ENCODE assay signal across 17 cellular contexts in genomic region chr12:102063066-102063465, GRCh38. TPM values are rescaled to one million over a fixed set of nuclear protein-coding genes. Genes with fewer than 3 reads are reported as not detected.
DNase-seq lines count a peak whose midpoint lies in the region; ATAC-seq, FAIRE-seq and TF ChIP-seq lines count a peak whose summit lies in the region.
"Had no signal": no experiment of that assay in that cellular context is flagged by ENCODE, and none has a peak within 500 bp of the region (broad histone marks: within the 10 kb centered on the region; RNA-seq: fewer than 3 reads in every experiment).

No MANE protein-coding gene starts in this region.

- CTCF ChIA-PET in HepG2 (lab: Yijun Ruan, JAX; ENCODE audit: low intra/inter-chr PET ratio, low total read pairs) (no interaction called here), K562 (lab: Yijun Ruan, JAX; ENCODE audit: low intra/inter-chr PET ratio) (no interaction called here)

- H3K4me3 ChIP-seq in HepG2 (replicated peaks in 1 of 3; ENCODE audit: insufficient read depth in 1 of 3, low read depth in 2 of 3, low read length in 3 of 3) (no peak overlapping the region), right lobe of liver (no peak overlapping the region), K562 (no peak overlapping the region)
- H3K4me3 ChIP-seq: SK-N-MC had no signal

- H3K27me3 ChIP-seq in HepG2 (ENCODE audit: control insufficient read depth in 1 of 2, insufficient read depth in 2 of 2, low read length in 2 of 2): no peaks in the 10 kb centered on the region; a peak in 1 of 5 replicates
- H3K27me3 ChIP-seq in right lobe of liver: no peaks in the 10 kb centered on the region
- no peaks in the 10 kb centered on the region for H3K27me3 ChIP-seq in K562 (ENCODE audit: control insufficient read depth in 2 of 2, insufficient read depth in 2 of 2, low read length in 2 of 2)
- H3K27me3 ChIP-seq: heart left ventricle, MG63 had no signal

- POLR2A ChIA-PET in HepG2 (lab: Yijun Ruan, JAX) (no interaction called here), K562 (lab: Yijun Ruan, JAX) (interaction anchor here (0.7 kb wide), 1 partner anchor 24 kb away, joined by 3 read pairs; no protein-coding TSS in a partner anchor)

- intact Hi-C loops in HepG2 (cut with micrococcal nuclease; ENCODE audit: unreplicated experiment) (loop anchor here (5.0 kb wide), 1 partner anchor 116 kb away; no protein-coding TSS in a partner anchor), right lobe of liver (cut with DNase I) (no loop called here), K562 (cut with micrococcal nuclease) (loop anchor here (2.0 kb wide), 1 partner anchor 58 kb away; the partner anchor contains the start of genes NUP37 and PARPBP)

- H3K79me2 ChIP-seq in HepG2 (ENCODE audit: insufficient read depth, low read length) (no peaks in the 10 kb centered on the region), K562 (ENCODE audit: control insufficient read depth, insufficient read depth, low read length) (peaks cover 5% of the 10 kb centered on the region; the same call in 2 of the 3 replicates)

- ATAC-seq in HepG2: no peak
- no peak for ATAC-seq in right lobe of liver
- ATAC-seq in K562: peak; percentile 63
- ATAC-seq: activated CD8-positive, alpha-beta memory T cell treated with anti-CD3 and anti-CD28 coated beads, Interleukin-2, amount 10 ng/mL, durations not matched to agents 7 days and 5 days; heart left ventricle had no signal

- TF ChIP-seq EP300 in HepG2 (IDR thresholded peaks at IDR 0.05; ENCODE audit: low read depth in 2 of 2, low read length in 2 of 2) (no peak), HepG2 (CRISPR knock-in tag; IDR thresholded peaks at IDR 0.05; ENCODE audit: borderline replicate concordance) (no peak), K562 (IDR thresholded peaks at IDR 0.05; ENCODE audit: low read length) (no peak)

- H2AFZ ChIP-seq in HepG2 (ENCODE audit: low read length) (no peak overlapping the region), K562 (ENCODE audit: low read depth, low read length) (peak overlapping the region; percentile 96)

- no peaks in the 10 kb centered on the region for H3K9me1 ChIP-seq in K562 (ENCODE audit: control insufficient read depth, insufficient read depth, low read length)

- no peak overlapping the region for H3K9ac ChIP-seq in HepG2 (ENCODE audit: insufficient read depth, low read depth, low read length)
- H3K9ac ChIP-seq in K562 (ENCODE audit: insufficient read depth in 1 of 2, low read depth in 2 of 2, low read length in 2 of 2): no peak overlapping the region

- 71% methylated on average over 3 of the region's 3 CpGs for WGBS in HepG2 (ENCODE audit: low lambda C conversion rate)
- 93% methylated on average over 2 of the region's 3 CpGs for WGBS in right lobe of liver (ENCODE audit: insufficient coverage, low coverage, low lambda C conversion rate, missing lambda C conversion rate)
- WGBS in K562 (ENCODE audit: insufficient coverage, low coverage, missing lambda C conversion rate): 74% methylated on average over 3 of the region's 3 CpGs

- peak; percentile 35 for DNase-seq in HepG2 (ENCODE audit: low spot score)
- DNase-seq in right lobe of liver: no peak
- peak; percentile 73 for DNase-seq in NCI-H1048 (lab: John Stamatoyannopoulos, UW)
- DNase-seq in K562 (ENCODE audit: extremely low read depth in 1 of 4, low spot score in 3 of 4): peak in 2 of 4 experiments; percentile 34 to 54
- DNase-seq in stimulated activated naive CD4-positive, alpha-beta T cell (lab: John Stamatoyannopoulos, UW): no peak
- DNase-seq in cerebellar nuclear complex (lab: John Stamatoyannopoulos, UW): no peak
- no peak for DNase-seq in stimulated activated CD4-positive, alpha-beta T cell treated with anti-CD3 and anti-CD28 coated beads, Interleukin-2, amount 100 ng/mL, for 48 hours
- DNase-seq in NOMO-1 treated with DMSO at 0.1 percent for 48 hours (lab: John Stamatoyannopoulos, UW; ENCODE audit: unreplicated experiment): no peak
- DNase-seq: activated CD8-positive, alpha-beta memory T cell treated with anti-CD3 and anti-CD28 coated beads, Interleukin-2, amount 10 ng/mL, durations not matched to agents 7 days and 5 days; activated naive CD8-positive, alpha-beta T cell treated with anti-CD3 and anti-CD28 coated beads, Interleukin-2, amount 10 ng/mL, durations not matched to agents 7 days and 5 days; heart left ventricle; MG63; NCI-H510A treated with DMSO at 0.1 percent for 48 hours; psoas muscle had no signal

- TF ChIP-seq RAD21 in HepG2 (CRISPR knock-in tag; IDR thresholded peaks at IDR 0.05): no peak
- TF ChIP-seq RAD21 in K562 (CRISPR knock-in tag; conservative IDR thresholded peaks at IDR 0.05 in 1 of 2, IDR thresholded peaks at IDR 0.05 in 1 of 2): no peak

- H3K4me2 ChIP-seq in HepG2 (ENCODE audit: low read depth, low read length) (peak overlapping the region; percentile 77; the same call in 1 of the 2 replicates), K562 (ENCODE audit: insufficient read depth, low read length) (no peak overlapping the region)

- H4K20me1 ChIP-seq in HepG2 (ENCODE audit: insufficient read depth, low read length) (no peaks in the 10 kb centered on the region), K562 (replicated peaks; ENCODE audit: control insufficient read depth, insufficient read depth, low read length) (no peaks in the 10 kb centered on the region)

- TF ChIP-seq POLR2A in HepG2 (IDR thresholded peaks at IDR 0.05; ENCODE audit: insufficient read depth in 1 of 2, low read depth in 2 of 2, low read length in 2 of 2) (no peak), right lobe of liver (IDR thresholded peaks at IDR 0.05) (no peak), K562 (conservative IDR thresholded peaks at IDR 0.05) (no peak)

- H3K36me3 ChIP-seq in HepG2 (replicated peaks in 1 of 2; ENCODE audit: control insufficient read depth in 1 of 2, insufficient read depth in 2 of 2, low read length in 2 of 2): no peaks in the 10 kb centered on the region
- no peaks in the 10 kb centered on the region for H3K36me3 ChIP-seq in right lobe of liver
- H3K36me3 ChIP-seq in K562 (ENCODE audit: control insufficient read depth, insufficient read depth, low read length): no peaks in the 10 kb centered on the region
- H3K36me3 ChIP-seq: MG63 had no signal

- H3K27ac ChIP-seq in HepG2 (ENCODE audit: extremely low read length, insufficient read depth, low read length): no peak overlapping the region
- H3K27ac ChIP-seq in right lobe of liver: no peak overlapping the region
- H3K27ac ChIP-seq in K562 (ENCODE audit: extremely low read depth, low read depth, low read length): no peak overlapping the region
- H3K27ac ChIP-seq: heart left ventricle, psoas muscle, SK-N-MC had no signal

- in situ Hi-C loops in HepG2 (cut with HindIII; ENCODE audit: extremely low pct_ligation_motif_present, low pct_unique_long_range_greater_than_20kb) (no loop called here), K562 (cut with MboI) (no loop called here)

- TF ChIP-seq CTCF in HepG2 (CRISPR knock-in tag; IDR thresholded peaks at IDR 0.05) (no peak), right lobe of liver (IDR thresholded peaks at IDR 0.05) (no peak), K562 (IDR thresholded peaks at IDR 0.05 in 2 of 3, conservative IDR thresholded peaks at IDR 0.05 in 1 of 3; ENCODE audit: insufficient read depth in 2 of 3, low read depth in 1 of 3, low read length in 3 of 3) (no peak)

- FAIRE-seq in HepG2 (lab: Jason Lieb, UNC) (no peak), K562 (lab: Jason Lieb, UNC) (peak; percentile 72)
- FAIRE-seq: G401.6, H54 had no signal

- H3K4me1 ChIP-seq in HepG2 (ENCODE audit: insufficient read depth, low read length) (peaks cover 42% of the 10 kb centered on the region), right lobe of liver (peaks cover 0 to 4% (median 0%) of the 10 kb centered on the region in 4 donors), K562 (replicated peaks in 1 of 2; ENCODE audit: control insufficient read depth in 2 of 2, insufficient read depth in 2 of 2, low read length in 2 of 2) (peaks cover 0 to 8% of the 10 kb centered on the region in 2 experiments; a peak in 2 of 5 replicates)

- no peaks in the 10 kb centered on the region for H3K9me3 ChIP-seq in HepG2 (ENCODE audit: low read length)
- no peaks in the 10 kb centered on the region for H3K9me3 ChIP-seq in right lobe of liver
- H3K9me3 ChIP-seq in K562 (replicated peaks; ENCODE audit: control insufficient read depth, insufficient read depth, low read depth, low read length): no peaks in the 10 kb centered on the region
- H3K9me3 ChIP-seq: heart left ventricle, MG63, psoas muscle had no signal

- BruUV-seq in HepG2 (replicated peaks; lab: Mats Ljungman, UMichigan) (no TSS peak), K562 (replicated peaks; lab: Mats Ljungman, UMichigan) (no TSS peak)

RNA-seq across cellular contexts. Expression of gene WASHC3, which starts 1.3 kb away (rescaled TPM):
- total RNA-seq in HepG2 (2016; rRNA removed; fragmentation: Illumina TruSeq; extraction: Trizol): 32.7 and 40.5 TPM in 2 replicates
- 16.5 and 22.9 TPM in 2 replicates for total RNA-seq in HepG2 (2016; cell fraction: cytosol; rRNA removed; fragmentation: Illumina TruSeq; extraction: Trizol; ENCODE audit: low read depth)
- 32.7 and 45.6 TPM in 2 replicates for total RNA-seq in HepG2 (2016; cell fraction: insoluble cytoplasmic fraction; rRNA removed; fragmentation: Illumina TruSeq; extraction: Trizol)
- total RNA-seq in HepG2 (2016; cell fraction: membrane; rRNA removed; fragmentation: Illumina TruSeq; extraction: Trizol): 15.4 and 17.0 TPM in 2 replicates
- 23.2 and 28.9 TPM in 2 replicates for total RNA-seq in HepG2 (2016; cell fraction: nucleus; rRNA removed; fragmentation: Illumina TruSeq; extraction: Trizol)
- polyA plus RNA-seq in HepG2 (2011; rRNA removed): 36.0 and 47.3 TPM in 2 replicates
- polyA plus RNA-seq in HepG2 (2011; cell fraction: cytosol; rRNA removed): 26.2 and 34.9 TPM in 2 replicates
- 18.6 and 22.7 TPM in 2 replicates for polyA plus RNA-seq in HepG2 (2011; cell fraction: nucleus; rRNA removed)
- polyA plus RNA-seq in HepG2 (2012): 23.8 and 31.6 TPM in 2 replicates
- polyA plus RNA-seq in HepG2 (2016; cell fraction: cytosol; fragmentation: Illumina TruSeq; extraction: Trizol; ENCODE audit: low read depth): 13.0 and 15.0 TPM in 2 replicates
- polyA plus RNA-seq in HepG2 (2016; cell fraction: insoluble cytoplasmic fraction; fragmentation: Illumina TruSeq; extraction: Trizol; ENCODE audit: low read depth): 38.9 and 43.9 TPM in 2 replicates
- polyA plus RNA-seq in HepG2 (2016; cell fraction: membrane; fragmentation: Illumina TruSeq; extraction: Trizol; ENCODE audit: low read depth): 13.8 and 15.7 TPM in 2 replicates
- polyA plus RNA-seq in HepG2 (2016; cell fraction: nucleus; fragmentation: Illumina TruSeq; extraction: Trizol; ENCODE audit: insufficient read depth, low read depth): 24.6 and 25.4 TPM in 2 replicates
- 9.5 and 16.6 TPM in 2 replicates for polyA minus RNA-seq in HepG2 (2011; rRNA and poly(A)+ RNA removed; ENCODE audit: low replicate concordance)
- polyA minus RNA-seq in HepG2 (2011; cell fraction: cytosol; rRNA and poly(A)+ RNA removed): 14.0 and 14.1 TPM in 2 replicates
- 27.4 and 42.3 TPM in 2 replicates for polyA minus RNA-seq in HepG2 (2011; cell fraction: nucleus; rRNA and poly(A)+ RNA removed)
- total RNA-seq in right lobe of liver: 10 to 100 TPM; 13.0 to 35.3 (median 22.6) TPM
- total RNA-seq in K562 (2011; cell fraction: chromatin; rRNA removed; ENCODE audit: low replicate concordance): 5.7 and 16.7 TPM in 2 replicates
- total RNA-seq in K562 (2011; cell fraction: nucleolus; rRNA removed): 5.0 and 6.8 TPM in 2 replicates
- total RNA-seq in K562 (2011; cell fraction: nucleoplasm; rRNA removed): 4.5 and 9.2 TPM in 2 replicates
- total RNA-seq in K562 (2014; rRNA removed): 19.7 and 22.9 TPM in 2 replicates
- 27.5 and 33.4 TPM in 2 replicates for total RNA-seq in K562 (2014; rRNA removed; fragmentation: Illumina TruSeq; extraction: Trizol)
- 32.1 and 35.1 TPM in 2 replicates for total RNA-seq in K562 (2015; rRNA removed; fragmentation: Illumina TruSeq; extraction: Trizol)
- total RNA-seq in K562 (2021): 14.1 and 14.3 TPM in 2 replicates
- polyA plus RNA-seq in K562 (2011; rRNA removed): 43.5 and 52.9 TPM in 2 replicates
- 18.9 and 23.4 TPM in 2 replicates for polyA plus RNA-seq in K562 (2011; cell fraction: cytosol; rRNA removed)
- polyA plus RNA-seq in K562 (2011; cell fraction: nucleus; rRNA removed): 12.5 and 15.6 TPM in 2 replicates
- polyA plus RNA-seq in K562 (2012): 26.8 and 34.3 TPM in 2 replicates
- polyA plus RNA-seq in K562 (2014; fragmentation: Illumina TruSeq; extraction: Trizol): 49.3 and 54.4 TPM in 2 replicates
- 10 to 100 TPM; 67.9 to 74.9 TPM for polyA plus RNA-seq in K562 (2014; fragmentation: Nextera tagmentation; extraction: Ambion mirVana)
- 28.3 and 33.8 TPM in 2 replicates for polyA plus RNA-seq in K562 (2014; rRNA removed)
- 23.2 and 27.8 TPM in 2 replicates for polyA minus RNA-seq in K562 (2011; rRNA and poly(A)+ RNA removed)
- 14.1 and 14.6 TPM in 2 replicates for polyA minus RNA-seq in K562 (2011; cell fraction: cytosol; rRNA and poly(A)+ RNA removed)
- polyA minus RNA-seq in K562 (2011; cell fraction: nucleus; rRNA and poly(A)+ RNA removed): 7.1 and 15.3 TPM in 2 replicates

RNA-seq across cellular contexts. Expression of gene NUP37, which starts 56.8 kb away (rescaled TPM):
- total RNA-seq in HepG2 (2016; rRNA removed; fragmentation: Illumina TruSeq; extraction: Trizol) (80.1 and 130 TPM in 2 replicates), right lobe of liver (1 to 10 TPM; 5.6 to 9.9 (median 7.0) TPM), K562 (2014; rRNA removed) (68.2 and 72.2 TPM in 2 replicates), K562 (2014; rRNA removed; fragmentation: Illumina TruSeq; extraction: Trizol) (183 and 199 TPM in 2 replicates), K562 (2015; rRNA removed; fragmentation: Illumina TruSeq; extraction: Trizol) (135 and 144 TPM in 2 replicates), K562 (2021) (108 and 111 TPM in 2 replicates)
- 15.1 and 15.2 TPM in 2 replicates for total RNA-seq in HepG2 (2016; cell fraction: cytosol; rRNA removed; fragmentation: Illumina TruSeq; extraction: Trizol; ENCODE audit: low read depth)
- total RNA-seq in HepG2 (2016; cell fraction: insoluble cytoplasmic fraction; rRNA removed; fragmentation: Illumina TruSeq; extraction: Trizol): 78.2 and 135 TPM in 2 replicates
- total RNA-seq in HepG2 (2016; cell fraction: membrane; rRNA removed; fragmentation: Illumina TruSeq; extraction: Trizol): 20.5 and 22.4 TPM in 2 replicates
- 36.4 and 40.5 TPM in 2 replicates for total RNA-seq in HepG2 (2016; cell fraction: nucleus; rRNA removed; fragmentation: Illumina TruSeq; extraction: Trizol)
- polyA plus RNA-seq in HepG2 (2011; rRNA removed) (29.4 and 50.6 TPM in 2 replicates), K562 (2011; rRNA removed) (184 and 231 TPM in 2 replicates), K562 (2014; fragmentation: Illumina TruSeq; extraction: Trizol) (155 and 170 TPM in 2 replicates), K562 (2014; fragmentation: Nextera tagmentation; extraction: Ambion mirVana) (100 to 1,000 TPM; 355 to 429 TPM), K562 (2014; rRNA removed) (124 and 138 TPM in 2 replicates)
- 22.0 and 25.7 TPM in 2 replicates for polyA plus RNA-seq in HepG2 (2011; cell fraction: cytosol; rRNA removed)
- polyA plus RNA-seq in HepG2 (2011; cell fraction: nucleus; rRNA removed): 6.8 and 8.4 TPM in 2 replicates
- 35.0 and 41.4 TPM in 2 replicates for polyA plus RNA-seq in HepG2 (2012)
- polyA plus RNA-seq in HepG2 (2016; cell fraction: cytosol; fragmentation: Illumina TruSeq; extraction: Trizol; ENCODE audit: low read depth): 7.8 and 9.1 TPM in 2 replicates
- polyA plus RNA-seq in HepG2 (2016; cell fraction: insoluble cytoplasmic fraction; fragmentation: Illumina TruSeq; extraction: Trizol; ENCODE audit: low read depth): 103 and 119 TPM in 2 replicates
- polyA plus RNA-seq in HepG2 (2016; cell fraction: membrane; fragmentation: Illumina TruSeq; extraction: Trizol; ENCODE audit: low read depth): 11.8 and 14.2 TPM in 2 replicates
- 31.4 and 34.4 TPM in 2 replicates for polyA plus RNA-seq in HepG2 (2016; cell fraction: nucleus; fragmentation: Illumina TruSeq; extraction: Trizol; ENCODE audit: insufficient read depth, low read depth)
- 12.3 and 26.8 TPM in 2 replicates for polyA minus RNA-seq in HepG2 (2011; rRNA and poly(A)+ RNA removed; ENCODE audit: low replicate concordance)
- 19.5 and 23.4 TPM in 2 replicates for polyA minus RNA-seq in HepG2 (2011; cell fraction: cytosol; rRNA and poly(A)+ RNA removed)
- polyA minus RNA-seq in HepG2 (2011; cell fraction: nucleus; rRNA and poly(A)+ RNA removed): 22.0 and 28.2 TPM in 2 replicates
- total RNA-seq in K562 (2011; cell fraction: chromatin; rRNA removed; ENCODE audit: low replicate concordance): 31.2 and 57.8 TPM in 2 replicates
- total RNA-seq in K562 (2011; cell fraction: nucleolus; rRNA removed): 12.5 and 13.3 TPM in 2 replicates
- 32.1 and 42.8 TPM in 2 replicates for total RNA-seq in K562 (2011; cell fraction: nucleoplasm; rRNA removed)
- 46.1 and 98.3 TPM in 2 replicates for polyA plus RNA-seq in K562 (2011; cell fraction: cytosol; rRNA removed)
- 20.3 and 45.3 TPM in 2 replicates for polyA plus RNA-seq in K562 (2011; cell fraction: nucleus; rRNA removed)
- polyA plus RNA-seq in K562 (2012): 99.8 and 124 TPM in 2 replicates
- 156 and 162 TPM in 2 replicates for polyA minus RNA-seq in K562 (2011; rRNA and poly(A)+ RNA removed)
- 39.5 and 43.5 TPM in 2 replicates for polyA minus RNA-seq in K562 (2011; cell fraction: cytosol; rRNA and poly(A)+ RNA removed)
- 18.3 and 39.2 TPM in 2 replicates for polyA minus RNA-seq in K562 (2011; cell fraction: nucleus; rRNA and poly(A)+ RNA removed)

RNA-seq across cellular contexts. Expression of gene PARPBP, which starts 56.9 kb away (rescaled TPM):
- 28.4 and 43.3 TPM in 2 replicates for total RNA-seq in HepG2 (2016; rRNA removed; fragmentation: Illumina TruSeq; extraction: Trizol)
- 9.2 and 10.5 TPM in 2 replicates for total RNA-seq in HepG2 (2016; cell fraction: cytosol; rRNA removed; fragmentation: Illumina TruSeq; extraction: Trizol; ENCODE audit: low read depth)
- 27.2 and 43.8 TPM in 2 replicates for total RNA-seq in HepG2 (2016; cell fraction: insoluble cytoplasmic fraction; rRNA removed; fragmentation: Illumina TruSeq; extraction: Trizol)
- total RNA-seq in HepG2 (2016; cell fraction: membrane; rRNA removed; fragmentation: Illumina TruSeq; extraction: Trizol): 18.1 and 20.1 TPM in 2 replicates
- total RNA-seq in HepG2 (2016; cell fraction: nucleus; rRNA removed; fragmentation: Illumina TruSeq; extraction: Trizol): 42.1 and 44.8 TPM in 2 replicates
- 4.3 and 6.7 TPM in 2 replicates for polyA plus RNA-seq in HepG2 (2011; rRNA removed)
- polyA plus RNA-seq in HepG2 (2011; cell fraction: cytosol; rRNA removed): 1.8 and 2.8 TPM in 2 replicates
- polyA plus RNA-seq in HepG2 (2011; cell fraction: nucleus; rRNA removed): 6.8 and 6.9 TPM in 2 replicates
- 5.9 and 8.7 TPM in 2 replicates for polyA plus RNA-seq in HepG2 (2012)
- 5.9 and 6.6 TPM in 2 replicates for polyA plus RNA-seq in HepG2 (2016; cell fraction: cytosol; fragmentation: Illumina TruSeq; extraction: Trizol; ENCODE audit: low read depth)
- polyA plus RNA-seq in HepG2 (2016; cell fraction: insoluble cytoplasmic fraction; fragmentation: Illumina TruSeq; extraction: Trizol; ENCODE audit: low read depth): 36.8 and 38.0 TPM in 2 replicates
- 13.0 and 14.4 TPM in 2 replicates for polyA plus RNA-seq in HepG2 (2016; cell fraction: membrane; fragmentation: Illumina TruSeq; extraction: Trizol; ENCODE audit: low read depth)
- 24.2 and 25.3 TPM in 2 replicates for polyA plus RNA-seq in HepG2 (2016; cell fraction: nucleus; fragmentation: Illumina TruSeq; extraction: Trizol; ENCODE audit: insufficient read depth, low read depth)
- polyA minus RNA-seq in HepG2 (2011; rRNA and poly(A)+ RNA removed; ENCODE audit: low replicate concordance): 3.8 and 19.2 TPM in 2 replicates
- 2.5 and 3.9 TPM in 2 replicates for polyA minus RNA-seq in HepG2 (2011; cell fraction: cytosol; rRNA and poly(A)+ RNA removed)
- 33.8 and 47.3 TPM in 2 replicates for polyA minus RNA-seq in HepG2 (2011; cell fraction: nucleus; rRNA and poly(A)+ RNA removed)
- total RNA-seq in right lobe of liver: 1 to 10 TPM in 3 of 6 experiments, under 1 TPM in 3; 0.33 to 2.8 (median 0.91) TPM
- 36.7 and 128 TPM in 2 replicates for total RNA-seq in K562 (2011; cell fraction: chromatin; rRNA removed; ENCODE audit: low replicate concordance)
- 19.0 and 24.6 TPM in 2 replicates for total RNA-seq in K562 (2011; cell fraction: nucleolus; rRNA removed)
- 40.8 and 65.7 TPM in 2 replicates for total RNA-seq in K562 (2011; cell fraction: nucleoplasm; rRNA removed)
- total RNA-seq in K562 (2014; rRNA removed): 22.5 and 26.1 TPM in 2 replicates
- 62.5 and 66.7 TPM in 2 replicates for total RNA-seq in K562 (2014; rRNA removed; fragmentation: Illumina TruSeq; extraction: Trizol)
- 48.6 and 50.2 TPM in 2 replicates for total RNA-seq in K562 (2015; rRNA removed; fragmentation: Illumina TruSeq; extraction: Trizol)
- 30.1 and 30.4 TPM in 2 replicates for total RNA-seq in K562 (2021)
- 32.3 and 49.0 TPM in 2 replicates for polyA plus RNA-seq in K562 (2011; rRNA removed)
- polyA plus RNA-seq in K562 (2011; cell fraction: cytosol; rRNA removed): 4.4 and 11.2 TPM in 2 replicates
- 32.5 and 42.6 TPM in 2 replicates for polyA plus RNA-seq in K562 (2011; cell fraction: nucleus; rRNA removed)
- 21.7 and 26.3 TPM in 2 replicates for polyA plus RNA-seq in K562 (2012)
- 36.0 and 43.4 TPM in 2 replicates for polyA plus RNA-seq in K562 (2014; fragmentation: Illumina TruSeq; extraction: Trizol)
- 10 to 100 TPM; 56.2 to 59.1 TPM for polyA plus RNA-seq in K562 (2014; fragmentation: Nextera tagmentation; extraction: Ambion mirVana)
- polyA plus RNA-seq in K562 (2014; rRNA removed): 29.6 and 30.4 TPM in 2 replicates
- 59.5 and 64.2 TPM in 2 replicates for polyA minus RNA-seq in K562 (2011; rRNA and poly(A)+ RNA removed)
- polyA minus RNA-seq in K562 (2011; cell fraction: cytosol; rRNA and poly(A)+ RNA removed): 10.6 and 15.4 TPM in 2 replicates
- polyA minus RNA-seq in K562 (2011; cell fraction: nucleus; rRNA and poly(A)+ RNA removed): 44.7 and 66.6 TPM in 2 replicates

Comparison
In these comparisons a context has a peak if more than half of its experiments do, and no peak if none do; other contexts are left out.
1. DNase-seq: peak in HepG2 (single experiment) and NCI-H1048 (single experiment); none in right lobe of liver (0 of 3), stimulated activated naive CD4-positive, alpha-beta T cell (0 of 6), cerebellar nuclear complex (0 of 2), stimulated activated CD4-positive, alpha-beta T cell treated with anti-CD3 and anti-CD28 coated beads, Interleukin-2, amount 100 ng/mL, for 48 hours (0 of 2) and NOMO-1 treated with DMSO at 0.1 percent for 48 hours (single experiment).
2. intact Hi-C loops: an anchor here in HepG2 (5.0 kb wide) and K562 (2.0 kb wide); none called in right lobe of liver.
3. Of the 241 proteins assayed by ChIP-seq in both HepG2 and K562: peak only in HepG2: RFX5; only in K562: RFX1; in both: NFYB; in neither: 237; mixed calls (peak in some experiments, not most) for 1.